Comparison of ENCODE assay signal across 12 cellular contexts in genomic region chr12:28424965-28425364, GRCh38.
A peak's percentile ranks its signal among the peaks of the same experiment; 100 is the strongest.
DNase-seq lines count a peak whose midpoint lies in the region; ATAC-seq and TF ChIP-seq lines count a peak whose summit lies in the region.
"Had no signal": no experiment of that assay in that cellular context is flagged by ENCODE, and none has a peak within 500 bp of the region (broad histone marks: within the 10 kb centered on the region; RNA-seq: fewer than 3 reads in every experiment).

No MANE protein-coding gene starts in this region.

- H3K9me3 ChIP-seq in heart right ventricle = peaks cover 0 to 5% (median 0%) of the 10 kb centered on the region in 11 donors
- H3K9me3 ChIP-seq: transverse colon had no signal

- no peaks in the 10 kb centered on the region for H3K36me3 ChIP-seq in heart right ventricle
- H3K36me3 ChIP-seq: transverse colon had no signal

- intact Hi-C loops in heart right ventricle (cut with DNase I) = no loop called here

- peak; percentile 23 for ATAC-seq in GM18511 (IDR thresholded peaks at IDR 0.05; ENCODE audit: unreplicated experiment)
- ATAC-seq in heart right ventricle = peak in 7 of 8 donors; percentile 61 to 94 (median 86)
- no peak for ATAC-seq in HG02840 (IDR thresholded peaks at IDR 0.05; ENCODE audit: low FRiP score, unreplicated experiment)
- ATAC-seq in GM18909 (IDR thresholded peaks at IDR 0.05; ENCODE audit: poor library complexity, unreplicated experiment) = no peak

- DNase-seq in amniotic epithelial cell (ENCODE audit: low read depth) (peak; percentile 67), heart right ventricle (peak in 1 of 2 donors; percentile 74), pons (ENCODE audit: low spot score) (peak; percentile 5), NCI-H1694 treated with DMSO at 0.1 percent for 48 hours (lab: John Stamatoyannopoulos, UW) (no peak), coronary artery (ENCODE audit: low spot score) (no peak)
- DNase-seq: activated naive CD8-positive, alpha-beta T cell treated with anti-CD3 and anti-CD28 coated beads, Interleukin-2, amount 10 ng/mL, durations not matched to agents 7 days and 5 days; NCI-H1436; transverse colon had no signal

- peaks cover 0 to 21% (median 3%) of the 10 kb centered on the region in 9 donors for H3K4me1 ChIP-seq in heart right ventricle
- H3K4me1 ChIP-seq: BLaER1 treated with 17β-estradiol and CSF1 and Interleukin-3, amounts not matched to agents 10 nM and 100 nM had no signal

- peak overlapping the region in 6 of 10 donors; percentile 22 to 76 (median 29) for H3K27ac ChIP-seq in heart right ventricle
- H3K27ac ChIP-seq in coronary artery = no peak overlapping the region
- H3K27ac ChIP-seq: BLaER1 treated with 17β-estradiol and CSF1 and Interleukin-3, amounts not matched to agents 10 nM and 100 nM; transverse colon had no signal

- no peak for TF ChIP-seq CTCF in heart right ventricle (IDR thresholded peaks at IDR 0.05)
- TF ChIP-seq CTCF in coronary artery (IDR thresholded peaks at IDR 0.05) = no peak

- H3K27me3 ChIP-seq in heart right ventricle = no peaks in the 10 kb centered on the region
- H3K27me3 ChIP-seq: BLaER1 treated with 17β-estradiol and CSF1 and Interleukin-3, amounts not matched to agents 10 nM and 100 nM; transverse colon had no signal

- 29 to 31% methylated on average over 3 of the region's 3 CpGs for WGBS in heart right ventricle, 2 donors

- no peak overlapping the region for H3K4me3 ChIP-seq in heart right ventricle
- H3K4me3 ChIP-seq in coronary artery = no peak overlapping the region
- H3K4me3 ChIP-seq: BLaER1 treated with 17β-estradiol and CSF1 and Interleukin-3, amounts not matched to agents 10 nM and 100 nM; transverse colon had no signal

Comparison
In these comparisons a context has a peak if more than half of its experiments do, and no peak if none do; other contexts are left out.
1. ATAC-seq: peak in GM18511 (single experiment) and heart right ventricle (7 of 8); none in HG02840 (single experiment) and GM18909 (single experiment).
2. DNase-seq: peak in amniotic epithelial cell (single experiment) and pons (single experiment); none in NCI-H1694 treated with DMSO at 0.1 percent for 48 hours (single experiment) and coronary artery (single experiment).
3. H3K27ac ChIP-seq: peak in heart right ventricle (6 of 10); none in coronary artery (0 of 2).